In the genomic region with DNA sequence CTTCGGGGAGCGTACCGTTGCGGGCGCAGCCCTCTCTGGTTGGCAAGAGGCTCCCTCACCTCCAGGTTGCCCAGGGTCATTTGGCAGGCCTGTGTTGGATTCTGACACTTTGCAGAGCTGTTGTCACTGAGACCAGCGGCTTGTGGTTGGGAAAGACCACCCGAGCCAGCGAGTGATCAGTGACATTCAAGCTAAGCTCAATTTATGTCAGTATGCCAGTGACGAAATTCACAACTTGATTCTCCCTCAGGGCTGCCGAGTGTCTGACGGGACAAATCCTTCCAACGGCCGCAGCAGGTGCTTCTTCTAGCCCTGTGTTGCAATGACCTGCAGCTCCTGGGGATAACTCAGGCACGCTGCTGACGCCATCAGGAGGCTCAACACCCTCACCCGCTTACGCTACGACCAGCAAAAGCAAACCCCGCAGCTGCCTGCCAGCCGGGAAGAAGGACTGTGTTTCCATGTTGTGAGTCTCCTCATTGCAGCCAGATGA, we compare ENCODE assay signal across 1 cellular context.
TF ChIP-seq lines count a peak whose summit lies in the region.

No MANE protein-coding gene starts in this region.

TF ChIP-seq in K562, 482 proteins besides CTCF, POLR2A, EP300 and RAD21:
- TF ChIP-seq ZNF134 (CRISPR knock-in tag; conservative IDR thresholded peaks at IDR 0.05), result peak; percentile 73
- no peak for TF ChIP-seq RUNX1 (IDR thresholded peaks at IDR 0.05; ENCODE audit: low read depth)
